8 cellular contexts compared by ENCODE assay signal in genomic region chr2:219219113-219219696, GRCh38. TPM values are rescaled to one million over a fixed set of nuclear protein-coding genes. Genes with fewer than 3 reads are reported as not detected.
A peak's percentile ranks its signal among the peaks of the same experiment; 100 is the strongest.
DNase-seq lines count a peak whose midpoint lies in the region; ATAC-seq and TF ChIP-seq lines count a peak whose summit lies in the region.

No MANE protein-coding gene starts in this region.

- H3K36me3 ChIP-seq in adrenal gland (replicated peaks in 1 of 2): peaks cover 0 to 60% of the 10 kb centered on the region in 2 donors
- peaks cover 2% of the 10 kb centered on the region for H3K36me3 ChIP-seq in kidney epithelial cell (ENCODE audit: control insufficient read depth, insufficient read depth, low read length)

- H3K4me3 ChIP-seq in adrenal gland (peak overlapping the region in 1 of 4 donors; percentile 69), kidney epithelial cell (ENCODE audit: low read depth, low read length) (peak overlapping the region; percentile 43)

- CTCF ChIA-PET in activated CD4-positive, alpha-beta T cell treated with anti-CD3 and anti-CD28 coated beads for 36 hours (lab: Charles Lee): interaction anchor here (0.6 to 3.0 kb wide), 10 partner anchors 11 to 949 kb away, joined by 3 to 15 read pairs (median 6); partner anchors contain the start of genes AAMP, ANKZF1, ATG9A and CNPPD1
- CTCF ChIA-PET in GM10248 (lab: Yijun Ruan, JAX): interaction anchor here (0.6 to 1.8 kb wide), 4 partner anchors 18 to 76 kb away, joined by 3 to 6 read pairs (median 4); no protein-coding TSS in a partner anchor

- no peaks in the 10 kb centered on the region for H3K9me3 ChIP-seq in adrenal gland (replicated peaks in 1 of 3)

- H3K27me3 ChIP-seq in adrenal gland: no peaks in the 10 kb centered on the region
- H3K27me3 ChIP-seq in kidney epithelial cell (ENCODE audit: control insufficient read depth, insufficient read depth, low read length): no peaks in the 10 kb centered on the region

- H3K4me3 Mint-ChIP-seq in activated CD4-positive, alpha-beta T cell treated with anti-CD3 and anti-CD28 coated beads for 36 hours: peak overlapping the region; percentile 83

- peak overlapping the region; percentile 70 for H3K27ac Mint-ChIP-seq in activated CD4-positive, alpha-beta T cell treated with anti-CD3 and anti-CD28 coated beads for 36 hours

- no peak for ATAC-seq in activated CD4-positive, alpha-beta T cell treated with anti-CD3 and anti-CD28 coated beads for 36 hours
- no peak for ATAC-seq in GM19467 (IDR thresholded peaks at IDR 0.05; ENCODE audit: unreplicated experiment)

- H3K9me3 Mint-ChIP-seq in activated CD4-positive, alpha-beta T cell treated with anti-CD3 and anti-CD28 coated beads for 36 hours (ENCODE audit: low read depth): no peaks in the 10 kb centered on the region

- no peak for TF ChIP-seq POLR2A in adrenal gland (IDR thresholded peaks at IDR 0.05)

- H3K27ac ChIP-seq in adrenal gland (peak overlapping the region; percentile 82 to 97 (median 92)), temporal lobe (ENCODE audit: low read depth, low read length) (peak overlapping the region; percentile 18)

- peaks cover 45% of the 10 kb centered on the region for H3K36me3 Mint-ChIP-seq in activated CD4-positive, alpha-beta T cell treated with anti-CD3 and anti-CD28 coated beads for 36 hours (ENCODE audit: low read depth)

- TF ChIP-seq CTCF in adrenal gland (IDR thresholded peaks at IDR 0.05) (no peak), kidney epithelial cell (IDR thresholded peaks at IDR 0.05; ENCODE audit: insufficient read depth, low read length, poor library complexity, severe bottlenecking) (no peak), GM10248 (IDR thresholded peaks at IDR 0.05; ENCODE audit: control extremely low read depth, extremely low read depth, low read depth, missing control alignments) (no peak)

- H3K4me1 ChIP-seq in adrenal gland (replicated peaks in 1 of 2): peaks cover 23 to 30% of the 10 kb centered on the region in 2 donors

- no peaks in the 10 kb centered on the region for H3K27me3 Mint-ChIP-seq in activated CD4-positive, alpha-beta T cell treated with anti-CD3 and anti-CD28 coated beads for 36 hours

- WGBS in adrenal gland, 4 donors: 13 to 22% (median 15%) methylated on average over 12 to 33 of the region's 33 CpGs

- DNase-seq in activated CD4-positive, alpha-beta T cell treated with anti-CD3 and anti-CD28 coated beads for 36 hours: no peak
- no peak for DNase-seq in activated CD4-positive, alpha-beta T cell treated with anti-CD3 and anti-CD28 coated beads for 48 hours
- no peak for DNase-seq in adrenal gland
- DNase-seq in kidney epithelial cell (ENCODE audit: low read depth): no peak
- no peak for DNase-seq in GF-D8 (lab: John Stamatoyannopoulos, UW)
- DNase-seq in GM10248 (ENCODE audit: extremely low spot score): no peak

- POLR2A ChIA-PET in activated CD4-positive, alpha-beta T cell treated with anti-CD3 and anti-CD28 coated beads for 36 hours (lab: Charles Lee): interaction anchor here (1.0 to 2.8 kb wide), 4 partner anchors 10 to 32 kb away, joined by 3 to 8 read pairs (median 4); partner anchors contain the start of genes GLB1L, STK16 and ZFAND2B
- POLR2A ChIA-PET in GM10248 (lab: Yijun Ruan, JAX): interaction anchor here (0.6 to 0.7 kb wide), 2 partner anchors 43 to 47 kb away, joined by 3 to 4 read pairs; no protein-coding TSS in a partner anchor

- intact Hi-C loops in activated CD4-positive, alpha-beta T cell treated with anti-CD3 and anti-CD28 coated beads for 36 hours (cut with DNase I, micrococcal nuclease): loop anchor here (1.0 to 2.0 kb wide), 5 partner anchors 10 to 76 kb away; partner anchors contain the start of genes ANKZF1 (in 2 of the 2), ATG9A (in 2 of the 2), DNAJB2 (in 1 of the 2) and NHEJ1 (in 1 of the 2)
- intact Hi-C loops in adrenal gland (cut with DNase I): loop anchor here in 1 of 2 donors (10.0 kb wide), 1 partner anchor 54 kb away; the partner anchor contains the start of gene NHEJ1

- peaks cover 24% of the 10 kb centered on the region for H3K4me1 Mint-ChIP-seq in activated CD4-positive, alpha-beta T cell treated with anti-CD3 and anti-CD28 coated beads for 36 hours

RNA-seq across cellular contexts. Expression of gene ABCB6, which starts 0.4 kb away (rescaled TPM):
- total RNA-seq in activated CD4-positive, alpha-beta T cell treated with anti-CD3 and anti-CD28 coated beads for 36 hours: 10 to 100 TPM; 18.2 to 21.9 TPM
- total RNA-seq in adrenal gland (10 to 100 TPM; 10.1 to 43.2 (median 24.5) TPM), kidney epithelial cell (5.8 and 7.3 TPM in 2 replicates), temporal lobe (17.7 TPM)
- polyA plus RNA-seq in adrenal gland: 10 to 100 TPM; 22.4 to 73.3 (median 71.2) TPM

RNA-seq across cellular contexts. Expression of gene ATG9A, which starts 10.2 kb away (rescaled TPM):
- 10 to 100 TPM; 43.5 to 45.6 TPM for total RNA-seq in activated CD4-positive, alpha-beta T cell treated with anti-CD3 and anti-CD28 coated beads for 36 hours
- total RNA-seq in adrenal gland (10 to 100 TPM; 48.4 to 73.1 (median 61.1) TPM), kidney epithelial cell (46.1 and 58.0 TPM in 2 replicates), temporal lobe (22.4 TPM)
- 10 to 100 TPM; 13.0 to 37.6 (median 26.5) TPM for polyA plus RNA-seq in adrenal gland

RNA-seq across cellular contexts. Expression of gene ANKZF1, which starts 10.4 kb away (rescaled TPM):
- total RNA-seq in activated CD4-positive, alpha-beta T cell treated with anti-CD3 and anti-CD28 coated beads for 36 hours: 100 to 1,000 TPM; 140 to 166 TPM
- 10 to 100 TPM; 11.5 to 60.1 (median 37.6) TPM for total RNA-seq in adrenal gland
- polyA plus RNA-seq in adrenal gland: 10 to 100 TPM; 15.0 to 93.1 (median 50.4) TPM
- total RNA-seq in kidney epithelial cell: 43.5 and 52.3 TPM in 2 replicates
- total RNA-seq in temporal lobe: 25.3 TPM

RNA-seq across cellular contexts. Expression of gene ZFAND2B, which starts 12.6 kb away (rescaled TPM):
- 10 to 100 TPM; 21.5 to 27.6 TPM for total RNA-seq in activated CD4-positive, alpha-beta T cell treated with anti-CD3 and anti-CD28 coated beads for 36 hours
- total RNA-seq in adrenal gland (100 to 1,000 TPM in 1 of 8 donors, 10 to 100 TPM in 7; 29.8 to 156 (median 34.9) TPM), kidney epithelial cell (44.3 and 48.2 TPM in 2 replicates), temporal lobe (6.6 TPM)
- polyA plus RNA-seq in adrenal gland: 10 to 100 TPM; 24.7 to 85.5 (median 48.3) TPM

RNA-seq across cellular contexts. Expression of gene GLB1L, which starts 26.0 kb away (rescaled TPM):
- 1 to 10 TPM; 2.7 to 4.2 TPM for total RNA-seq in activated CD4-positive, alpha-beta T cell treated with anti-CD3 and anti-CD28 coated beads for 36 hours
- total RNA-seq in adrenal gland (10 to 100 TPM in 6 of 8 donors, 1 to 10 TPM in 2; 6.3 to 25.0 (median 14.5) TPM), kidney epithelial cell (11.6 and 19.8 TPM in 2 replicates), temporal lobe (3.4 TPM)
- polyA plus RNA-seq in adrenal gland: 10 to 100 TPM; 12.6 to 18.1 (median 14.9) TPM
